In genomic region chr11:6414874-6415328, GRCh38 we compare ENCODE assay signal across 13 cellular contexts. TPM values are rescaled to one million over a fixed set of nuclear protein-coding genes. Genes with fewer than 3 reads are reported as not detected.
DNase-seq lines count a peak whose midpoint lies in the region; ATAC-seq and TF ChIP-seq lines count a peak whose summit lies in the region.
"Had no signal": no experiment of that assay in that cellular context is flagged by ENCODE, and none has a peak within 500 bp of the region (broad histone marks: within the 10 kb centered on the region; RNA-seq: fewer than 3 reads in every experiment).

No MANE protein-coding gene starts in this region.

- dilution Hi-C loops in IMR-90 (cut with HindIII; ENCODE audit: low sequenced_read_pairs, unreplicated experiment), result no loop called here

- no peak overlapping the region for H2AK9ac ChIP-seq in IMR-90 (replicated peaks; ENCODE audit: low read depth, low read length, poor library complexity)

- peaks cover 7% of the 10 kb centered on the region for H3K4me1 ChIP-seq in IMR-90 (ENCODE audit: control insufficient read depth, insufficient read depth, low read length)
- peaks cover 6% of the 10 kb centered on the region for H3K4me1 ChIP-seq in mesendoderm (ENCODE audit: control insufficient read depth, low read depth, low read length)
- H3K4me1 ChIP-seq: BE2C had no signal

- no peak for TF ChIP-seq RAD21 in IMR-90 (IDR thresholded peaks at IDR 0.05; ENCODE audit: low read length)

- in situ Hi-C loops in IMR-90 (cut with MboI; ENCODE audit: low sequenced_read_pairs), result no loop called here

- H3K79me1 ChIP-seq in IMR-90 (ENCODE audit: low read depth in 1 of 2, low read length in 2 of 2) (peaks cover 26 to 66% of the 10 kb centered on the region in 2 experiments), mesendoderm (ENCODE audit: low read length) (no peaks in the 10 kb centered on the region)

- H3K27ac ChIP-seq in IMR-90 (ENCODE audit: insufficient read depth, low read length) (no peak overlapping the region), mesendoderm (ENCODE audit: low read depth, low read length) (no peak overlapping the region)
- H3K27ac ChIP-seq: KMS-11, SJCRH30 had no signal

- no peak overlapping the region for H3K9ac ChIP-seq in IMR-90 (ENCODE audit: low read depth, low read length)
- no peak overlapping the region for H3K9ac ChIP-seq in mesendoderm (ENCODE audit: low read length)
- H3K9ac ChIP-seq: KMS-11 had no signal

- no peak for TF ChIP-seq CTCF in IMR-90 (conservative IDR thresholded peaks at IDR 0.05; ENCODE audit: low read depth, low read length)
- no peak for TF ChIP-seq CTCF in chondrocyte (IDR thresholded peaks at IDR 0.05)

- H2BK15ac ChIP-seq in IMR-90 (ENCODE audit: low read depth, low read length), result no peak overlapping the region
- H2BK15ac ChIP-seq in mesendoderm (replicated peaks; ENCODE audit: low read depth), result no peak overlapping the region

- H3K4me2 ChIP-seq in IMR-90 (ENCODE audit: low read depth, low read length), result no peak overlapping the region
- H3K4me2 ChIP-seq in mesendoderm (ENCODE audit: low read length), result no peak overlapping the region
- H3K4me2 ChIP-seq: KMS-11 had no signal

- no peak overlapping the region for H3K4ac ChIP-seq in IMR-90 (ENCODE audit: low read depth, low read length)
- no peak overlapping the region for H3K4ac ChIP-seq in mesendoderm (ENCODE audit: low read depth, low read length)

- H3K27me3 ChIP-seq in IMR-90 (ENCODE audit: control insufficient read depth, insufficient read depth, low read length) (no peaks in the 10 kb centered on the region), mesendoderm (ENCODE audit: insufficient read depth, low read length, poor library complexity) (peaks cover 4% of the 10 kb centered on the region)
- H3K27me3 ChIP-seq: BE2C, SJCRH30 had no signal

- peak; percentile 29 to 37 for DNase-seq in stimulated activated CD4-positive, alpha-beta T cell treated with anti-CD3 and anti-CD28 coated beads, Interleukin-2, amount 100 ng/mL, for 24 hours
- no peak for DNase-seq in stimulated activated CD4-positive, alpha-beta T cell treated with anti-CD3 and anti-CD28 coated beads, Interleukin-4, amount 100 ng/mL, for 24 hours
- DNase-seq in IMR-90 (no peak), NCI-H2029 (lab: John Stamatoyannopoulos, UW) (no peak), chondrocyte (ENCODE audit: low spot score) (no peak), DMS 273 (lab: John Stamatoyannopoulos, UW; ENCODE audit: unreplicated experiment) (no peak), mesendoderm (no peak)
- peak; percentile 30 for DNase-seq in activated naive CD8-positive, alpha-beta T cell treated with anti-CD3 and anti-CD28 coated beads for 36 hours
- DNase-seq: BE2C, SJCRH30 had no signal

- no peak for ATAC-seq in IMR-90 (ENCODE audit: low read depth)

- peak overlapping the region; percentile 48; the same call in 1 of the 2 replicates for H3K14ac ChIP-seq in IMR-90 (replicated peaks; ENCODE audit: low read depth, low read length)

- H3K56ac ChIP-seq in IMR-90 (ENCODE audit: extremely low read depth, insufficient read depth, low read length) (no peak overlapping the region), mesendoderm (ENCODE audit: low read length) (no peak overlapping the region)

- H4K20me1 ChIP-seq in IMR-90 (ENCODE audit: insufficient read depth, low read length), result peaks cover 37% of the 10 kb centered on the region

- H3K23ac ChIP-seq in IMR-90 (ENCODE audit: low read depth, low read length) (no peak overlapping the region), mesendoderm (ENCODE audit: low read length) (no peak overlapping the region)

- POLR2A ChIA-PET in IMR-90 (lab: Charles Lee; ENCODE audit: unreplicated experiment), result no interaction called here

- CTCF ChIA-PET in IMR-90 (lab: Yijun Ruan, JAX), result no interaction called here

- H3K18ac ChIP-seq in IMR-90 (ENCODE audit: low read depth, low read length) (no peak overlapping the region), mesendoderm (ENCODE audit: low read length) (no peak overlapping the region)

- H3K27me3 Mint-ChIP-seq in activated naive CD8-positive, alpha-beta T cell treated with anti-CD3 and anti-CD28 coated beads for 36 hours, result no peaks in the 10 kb centered on the region
- H3K27me3 Mint-ChIP-seq in chondrocyte (ENCODE audit: low read depth), result no peaks in the 10 kb centered on the region

- H3K4me3 ChIP-seq in IMR-90 (ENCODE audit: insufficient read depth, low read depth, low read length), result no peak overlapping the region
- H3K4me3 ChIP-seq in mesendoderm (ENCODE audit: low read length), result no peak overlapping the region
- H3K4me3 ChIP-seq: SJCRH30 had no signal

- H3K9me1 ChIP-seq in IMR-90 (ENCODE audit: insufficient read depth, low read length), result peaks cover 27% of the 10 kb centered on the region

- no peaks in the 10 kb centered on the region for H3K9me3 Mint-ChIP-seq in activated naive CD8-positive, alpha-beta T cell treated with anti-CD3 and anti-CD28 coated beads for 36 hours
- H3K9me3 Mint-ChIP-seq in chondrocyte (ENCODE audit: low read depth), result no peaks in the 10 kb centered on the region
- H3K9me3 Mint-ChIP-seq: nephron had no signal

- H2BK5ac ChIP-seq in IMR-90 (ENCODE audit: low read depth, low read length, poor library complexity, severe bottlenecking) (no peak overlapping the region), mesendoderm (ENCODE audit: low read length) (no peak overlapping the region)

- no peak overlapping the region for H2BK20ac ChIP-seq in IMR-90 (ENCODE audit: low read depth, low read length)

- H4K5ac ChIP-seq in IMR-90 (ENCODE audit: low read depth, low read length) (no peak overlapping the region), mesendoderm (ENCODE audit: low read length) (no peak overlapping the region)

- H4K8ac ChIP-seq in IMR-90 (ENCODE audit: low read depth in 2 of 2, low read length in 2 of 2), result no peak overlapping the region
- no peak overlapping the region for H4K8ac ChIP-seq in mesendoderm (ENCODE audit: low read depth, low read length)

- H3K36me3 Mint-ChIP-seq in activated naive CD8-positive, alpha-beta T cell treated with anti-CD3 and anti-CD28 coated beads for 36 hours, result no peaks in the 10 kb centered on the region
- peaks cover 4% of the 10 kb centered on the region for H3K36me3 Mint-ChIP-seq in chondrocyte (ENCODE audit: low read depth)

- intact Hi-C loops in IMR-90 (cut with micrococcal nuclease), result no loop called here

- TF ChIP-seq POLR2A in IMR-90 (IDR thresholded peaks at IDR 0.05; ENCODE audit: low read depth, low read length), result no peak

- H2BK120ac ChIP-seq in IMR-90 (ENCODE audit: low read depth, low read length), result no peak overlapping the region
- H2BK120ac ChIP-seq in mesendoderm (ENCODE audit: low read depth, low read length), result no peak overlapping the region

- WGBS in IMR-90 (ENCODE audit: extremely low coverage in 2 of 2, insufficient read length in 1 of 2), 2 experiments, result 100% methylated on average over 1 of the region's 3 CpGs; no CpG with 5 or more reads in 1 of the 2 experiments
- no CpG with 5 or more reads among the region's 3 CpGs for WGBS in mesendoderm (ENCODE audit: extremely low coverage, insufficient coverage, low lambda C conversion rate)

- H3K4me3 Mint-ChIP-seq in activated naive CD8-positive, alpha-beta T cell treated with anti-CD3 and anti-CD28 coated beads for 36 hours, result no peak overlapping the region
- no peak overlapping the region for H3K4me3 Mint-ChIP-seq in chondrocyte (ENCODE audit: unreplicated experiment)
- H3K4me3 Mint-ChIP-seq: nephron had no signal

- H2AK5ac ChIP-seq in IMR-90 (ENCODE audit: low read depth, low read length) (no peak overlapping the region), mesendoderm (ENCODE audit: low read length) (no peak overlapping the region)

- H2AFZ ChIP-seq in IMR-90 (replicated peaks; ENCODE audit: low read length, poor library complexity), result no peak overlapping the region

- H3K79me2 ChIP-seq in mesendoderm (ENCODE audit: control insufficient read depth, insufficient read depth, low read length), result no peaks in the 10 kb centered on the region

- no peak overlapping the region for H3K27ac Mint-ChIP-seq in activated naive CD8-positive, alpha-beta T cell treated with anti-CD3 and anti-CD28 coated beads for 36 hours
- H3K27ac Mint-ChIP-seq in chondrocyte (ENCODE audit: unreplicated experiment), result no peak overlapping the region
- H3K27ac Mint-ChIP-seq: nephron had no signal

- BruUV-seq in IMR-90 (replicated peaks; lab: Mats Ljungman, UMichigan), result no TSS peak

- H4K91ac ChIP-seq in IMR-90 (ENCODE audit: insufficient read depth, low read depth, low read length), result no peak overlapping the region

- no peaks in the 10 kb centered on the region for H3K9me3 ChIP-seq in IMR-90 (ENCODE audit: control insufficient read depth, insufficient read depth, low read length)
- H3K9me3 ChIP-seq: BE2C, SJCRH30 had no signal

- H3K4me1 Mint-ChIP-seq in activated naive CD8-positive, alpha-beta T cell treated with anti-CD3 and anti-CD28 coated beads for 36 hours, result peaks cover 28% of the 10 kb centered on the region
- peaks cover 5% of the 10 kb centered on the region for H3K4me1 Mint-ChIP-seq in chondrocyte (ENCODE audit: low read depth)

- H3K36me3 ChIP-seq in IMR-90 (ENCODE audit: control insufficient read depth, insufficient read depth, low read length), result peaks cover 10% of the 10 kb centered on the region; the same call in 1 of the 2 replicates
- no peaks in the 10 kb centered on the region for H3K36me3 ChIP-seq in mesendoderm (ENCODE audit: control insufficient read depth, insufficient read depth, low read length)
- H3K36me3 ChIP-seq: BE2C, SJCRH30 had no signal

RNA-seq across cellular contexts. Expression of gene APBB1, which starts 4.0 kb away (rescaled TPM):
- 39.4 and 40.3 TPM in 2 replicates for total RNA-seq in IMR-90 (2012; rRNA removed)
- 44.1 and 45.7 TPM in 2 replicates for polyA plus RNA-seq in IMR-90 (2012; rRNA removed)
- 69.6 and 72.4 TPM in 2 replicates for polyA plus RNA-seq in IMR-90 (2012; cell fraction: cytosol; rRNA removed)
- polyA plus RNA-seq in IMR-90 (2012; cell fraction: nucleus; rRNA removed; ENCODE audit: low replicate concordance), result 59.1 and 98.6 TPM in 2 replicates
- 10 to 100 TPM; 29.2 to 32.3 TPM for total RNA-seq in activated naive CD8-positive, alpha-beta T cell treated with anti-CD3 and anti-CD28 coated beads for 36 hours
- 34.5 to 42.5 TPM (median 36.4 TPM) in 3 replicates for total RNA-seq in chondrocyte
- 10.5 TPM for polyA plus RNA-seq in mesendoderm (2013, experiment 1 of 2)
- 11.0 TPM for polyA plus RNA-seq in mesendoderm (2013, experiment 2 of 2)

RNA-seq across cellular contexts. Expression of gene SMPD1, which starts 24.6 kb away (rescaled TPM):
- total RNA-seq in IMR-90 (2012; rRNA removed) (17.5 and 19.5 TPM in 2 replicates), chondrocyte (81.1 to 102 TPM (median 99.4 TPM) in 3 replicates)
- 108 and 118 TPM in 2 replicates for polyA plus RNA-seq in IMR-90 (2012; rRNA removed)
- polyA plus RNA-seq in IMR-90 (2012; cell fraction: cytosol; rRNA removed), result 114 and 118 TPM in 2 replicates
- polyA plus RNA-seq in IMR-90 (2012; cell fraction: nucleus; rRNA removed; ENCODE audit: low replicate concordance), result 64.5 and 79.4 TPM in 2 replicates
- total RNA-seq in activated naive CD8-positive, alpha-beta T cell treated with anti-CD3 and anti-CD28 coated beads for 36 hours, result 10 to 100 TPM; 12.9 to 16.9 TPM
- 5.6 TPM for polyA plus RNA-seq in mesendoderm (2013, experiment 1 of 2)
- 5.4 TPM for polyA plus RNA-seq in mesendoderm (2013, experiment 2 of 2)

RNA-seq across cellular contexts. Expression of gene HPX, which starts 25.9 kb away (rescaled TPM):
- 0.36 and 0.56 TPM in 2 replicates for total RNA-seq in IMR-90 (2012; rRNA removed)
- 1.4 and 1.5 TPM in 2 replicates for polyA plus RNA-seq in IMR-90 (2012; rRNA removed)
- 0.03 and 0.24 TPM in 2 replicates for polyA plus RNA-seq in IMR-90 (2012; cell fraction: cytosol; rRNA removed)
- 22.7 and 24.0 TPM in 2 replicates for polyA plus RNA-seq in IMR-90 (2012; cell fraction: nucleus; rRNA removed; ENCODE audit: low replicate concordance)
- total RNA-seq in activated naive CD8-positive, alpha-beta T cell treated with anti-CD3 and anti-CD28 coated beads for 36 hours, result not detected
- total RNA-seq in chondrocyte, result 2.6 to 3.8 TPM (median 3.2 TPM) in 3 replicates
- polyA plus RNA-seq in mesendoderm (2013, experiment 1 of 2), result 0.14 TPM
- 0.17 TPM for polyA plus RNA-seq in mesendoderm (2013, experiment 2 of 2)
- total RNA-seq: activated CD8-positive, alpha-beta memory T cell treated with anti-CD3 and anti-CD28 coated beads for 36 hours; SJCRH30 had no signal

RNA-seq across cellular contexts. Expression of gene TRIM3, which starts 58.8 kb away (rescaled TPM):
- total RNA-seq in IMR-90 (2012; rRNA removed) (13.8 and 14.2 TPM in 2 replicates), chondrocyte (27.2 to 36.9 TPM (median 27.6 TPM) in 3 replicates)
- polyA plus RNA-seq in IMR-90 (2012; rRNA removed), result 22.3 and 23.7 TPM in 2 replicates
- polyA plus RNA-seq in IMR-90 (2012; cell fraction: cytosol; rRNA removed), result 12.9 and 15.6 TPM in 2 replicates
- 112 and 171 TPM in 2 replicates for polyA plus RNA-seq in IMR-90 (2012; cell fraction: nucleus; rRNA removed; ENCODE audit: low replicate concordance)
- 1 to 10 TPM; 3.4 to 3.6 TPM for total RNA-seq in activated naive CD8-positive, alpha-beta T cell treated with anti-CD3 and anti-CD28 coated beads for 36 hours
- 4.7 TPM for polyA plus RNA-seq in mesendoderm (2013, experiment 1 of 2)
- 4.9 TPM for polyA plus RNA-seq in mesendoderm (2013, experiment 2 of 2)

Comparison
In these comparisons a context has a peak if more than half of its experiments do, and no peak if none do; other contexts are left out.
1. DNase-seq: peak in stimulated activated CD4-positive, alpha-beta T cell treated with anti-CD3 and anti-CD28 coated beads, Interleukin-2, amount 100 ng/mL, for 24 hours (2 of 2) and activated naive CD8-positive, alpha-beta T cell treated with anti-CD3 and anti-CD28 coated beads for 36 hours (single experiment); none in stimulated activated CD4-positive, alpha-beta T cell treated with anti-CD3 and anti-CD28 coated beads, Interleukin-4, amount 100 ng/mL, for 24 hours (single experiment), IMR-90 (single experiment), NCI-H2029 (single experiment), chondrocyte (single experiment), DMS 273 (single experiment) and mesendoderm (single experiment).